1 cellular context compared by ENCODE assay signal in genomic region chr19:58277197-58277596, GRCh38.
TF ChIP-seq lines count a peak whose summit lies in the region.

No MANE protein-coding gene starts in this region.

TF ChIP-seq in WTC11, 78 proteins besides CTCF, POLR2A, EP300 and RAD21 (continued from another document):
- no peak for TF ChIP-seq MLX (CRISPR knock-in tag; IDR thresholded peaks at IDR 0.05)
- TF ChIP-seq AR (CRISPR knock-in tag; IDR thresholded peaks at IDR 0.05), result no peak
